1 cellular context compared by ENCODE assay signal in the genomic region with DNA sequence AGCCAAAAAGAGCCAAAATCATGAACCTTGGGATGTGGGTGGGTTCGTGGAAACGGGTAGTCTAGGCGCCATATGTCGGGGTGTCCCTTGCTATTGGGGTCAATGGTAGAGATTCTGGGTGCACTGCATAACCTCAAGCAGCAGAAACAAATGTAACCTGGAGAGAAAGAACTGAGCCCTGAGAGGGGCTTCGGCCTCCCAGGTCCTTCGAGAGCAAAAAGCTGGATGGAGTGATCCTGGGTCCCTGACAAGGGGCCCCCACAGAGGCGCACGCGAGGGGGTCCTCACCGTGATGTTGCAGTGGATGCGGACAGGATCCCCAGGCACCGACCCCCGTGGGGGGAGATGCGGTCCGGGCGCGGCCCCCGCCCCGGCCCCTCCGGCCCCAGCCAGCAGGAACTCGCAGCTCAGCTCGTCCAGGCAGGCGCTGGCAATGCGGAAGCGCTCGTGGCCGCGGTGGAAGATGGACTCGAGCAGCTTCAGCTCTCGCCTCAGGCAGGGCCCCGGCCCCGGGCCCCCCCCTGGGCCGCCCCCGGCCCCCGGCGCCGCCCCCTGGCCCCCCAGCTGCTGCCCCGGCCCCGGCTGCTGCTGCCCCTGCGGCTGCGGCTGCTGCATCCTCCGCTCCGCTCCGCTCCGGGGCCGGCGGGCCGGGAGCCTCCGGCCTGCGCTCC.
TF ChIP-seq lines count a peak whose summit lies in the region.

No MANE protein-coding gene starts in this region.

TF ChIP-seq in H1, 55 proteins besides CTCF, POLR2A, EP300 and RAD21:
- TF ChIP-seq TAF7 (optimal IDR thresholded peaks at IDR 0.05; ENCODE audit: borderline replicate concordance, low read depth, low read length) (no peak), FOSL1 (IDR thresholded peaks at IDR 0.05; ENCODE audit: insufficient read depth, low read depth, low read length) (no peak), CEBPB (IDR thresholded peaks at IDR 0.05; ENCODE audit: low read depth, low read length) (no peak), NANOG (IDR thresholded peaks at IDR 0.05; ENCODE audit: insufficient read depth, low read depth, low read length, poor library complexity, severe bottlenecking) (no peak), POLR2AphosphoS5 (IDR thresholded peaks at IDR 0.05; ENCODE audit: low read depth, low read length) (no peak), KDM4A (IDR thresholded peaks at IDR 0.05; ENCODE audit: low read depth, low read length, severe bottlenecking) (no peak), CREB1 (IDR thresholded peaks at IDR 0.05) (no peak), CTBP2 (IDR thresholded peaks at IDR 0.05; ENCODE audit: borderline replicate concordance, insufficient read depth, insufficient read length, low read length) (no peak), YY1 (IDR thresholded peaks at IDR 0.05; ENCODE audit: low read depth, low read length) (no peak), HDAC6 (IDR thresholded peaks at IDR 0.05; ENCODE audit: low read depth, low read length) (no peak), RFX5 (IDR thresholded peaks at IDR 0.05; ENCODE audit: borderline replicate concordance, low read depth, low read length) (no peak), MAX (IDR thresholded peaks at IDR 0.05) (no peak), SP1 (IDR thresholded peaks at IDR 0.05; ENCODE audit: low read depth, low read length) (no peak), SP4 (IDR thresholded peaks at IDR 0.05; ENCODE audit: low read length) (no peak), TEAD4 (IDR thresholded peaks at IDR 0.05; ENCODE audit: low read depth, low read length) (no peak), CBX8 (IDR thresholded peaks at IDR 0.05; ENCODE audit: borderline replicate concordance, low read depth, low read length) (no peak), RNF2 (IDR thresholded peaks at IDR 0.05; ENCODE audit: borderline replicate concordance, low read depth, low read length, missing control alignments, poor library complexity, severe bottlenecking) (no peak), KDM5A (IDR thresholded peaks at IDR 0.05; ENCODE audit: low read length) (no peak), ASH2L (IDR thresholded peaks at IDR 0.05; ENCODE audit: low read length) (no peak), NRF1 (IDR thresholded peaks at IDR 0.05; ENCODE audit: low read depth, low read length) (no peak)
